In genomic region chr21:33976082-33976979, GRCh38 we compare ENCODE assay signal across 8 cellular contexts.
DNase-seq lines count a peak whose midpoint lies in the region; ATAC-seq, FAIRE-seq and TF ChIP-seq lines count a peak whose summit lies in the region.

No MANE protein-coding gene starts in this region.

- no peaks in the 10 kb centered on the region for H3K36me3 ChIP-seq in heart right ventricle

- peak; percentile 38 for ATAC-seq in HG03139 (IDR thresholded peaks at IDR 0.05; ENCODE audit: unreplicated experiment)
- ATAC-seq in heart right ventricle: peak; percentile 69 to 92 (median 78)

- H3K4me1 Mint-ChIP-seq in activated naive CD4-positive, alpha-beta T cell treated with anti-CD3 and anti-CD28 coated beads for 36 hours (ENCODE audit: low read depth): peaks cover 52% of the 10 kb centered on the region

- peaks cover 0 to 40% (median 10%) of the 10 kb centered on the region in 9 donors for H3K4me1 ChIP-seq in heart right ventricle

- peak; percentile 86 for FAIRE-seq in GM19239 (lab: Jason Lieb, UNC)

- peak overlapping the region; percentile 99 for H3K27ac Mint-ChIP-seq in activated naive CD4-positive, alpha-beta T cell treated with anti-CD3 and anti-CD28 coated beads for 36 hours

- peaks cover 0 to 5% (median 0%) of the 10 kb centered on the region in 11 donors for H3K9me3 ChIP-seq in heart right ventricle

- H3K36me3 Mint-ChIP-seq in activated naive CD4-positive, alpha-beta T cell treated with anti-CD3 and anti-CD28 coated beads for 36 hours (ENCODE audit: low read depth): peaks cover 1% of the 10 kb centered on the region

- no peaks in the 10 kb centered on the region for H3K27me3 ChIP-seq in heart right ventricle

- H3K4me3 Mint-ChIP-seq in activated naive CD4-positive, alpha-beta T cell treated with anti-CD3 and anti-CD28 coated beads for 36 hours: peak overlapping the region; percentile 70

- DNase-seq in AG20443 (ENCODE audit: low spot score): peak; percentile 86
- peak; percentile 36 for DNase-seq in GM19239 (ENCODE audit: insufficient read length, low spot score)
- peak; percentile 49 to 64 for DNase-seq in SHP77 (lab: John Stamatoyannopoulos, UW)
- DNase-seq in activated naive CD4-positive, alpha-beta T cell treated with anti-CD3 and anti-CD28 coated beads for 36 hours: peak; percentile 83
- DNase-seq in heart right ventricle: peak; percentile 34 to 35
- DNase-seq in stimulated activated CD4-positive, alpha-beta T cell treated with anti-CD3 and anti-CD28 coated beads, Interleukin-15, amount 100 ng/mL, for 24 hours: peak; percentile 76
- no peak for DNase-seq in NCI-H2227 treated with DMSO at 0.1 percent for 48 hours (lab: John Stamatoyannopoulos, UW)

- no peaks in the 10 kb centered on the region for H3K9me3 Mint-ChIP-seq in activated naive CD4-positive, alpha-beta T cell treated with anti-CD3 and anti-CD28 coated beads for 36 hours

- no peaks in the 10 kb centered on the region for H3K27me3 Mint-ChIP-seq in activated naive CD4-positive, alpha-beta T cell treated with anti-CD3 and anti-CD28 coated beads for 36 hours (ENCODE audit: low read depth)

- peak overlapping the region in 4 of 10 donors; percentile 10 to 22 (median 20) for H3K4me3 ChIP-seq in heart right ventricle

- intact Hi-C loops in activated naive CD4-positive, alpha-beta T cell treated with anti-CD3 and anti-CD28 coated beads for 36 hours (cut with micrococcal nuclease): loop anchor here (1.0 to 10.0 kb wide), 9 partner anchors 54 to 742 kb away; partner anchors contain the start of genes CRYZL1, GART, ITSN1 and SON
- intact Hi-C loops in heart right ventricle (cut with DNase I): loop anchor here in 3 of 10 donors (5.0 to 10.0 kb wide), 3 partner anchors 46 to 1066 kb away; partner anchors contain the start of genes MRPS6 (in 1 of the 3) and SLC5A3 (in 1 of the 3)

- 20 to 26% methylated on average over 14 of the region's 14 CpGs for WGBS in heart right ventricle, 2 donors

- H3K27ac ChIP-seq in heart right ventricle: peak overlapping the region; percentile 28 to 91 (median 76)

- CTCF ChIA-PET in activated naive CD4-positive, alpha-beta T cell treated with anti-CD3 and anti-CD28 coated beads for 36 hours (lab: Charles Lee): interaction anchor here (0.7 to 2.6 kb wide), 11 partner anchors 23 to 180 kb away, joined by 3 to 9 read pairs (median 3); no protein-coding TSS in a partner anchor

- no peak for TF ChIP-seq CTCF in heart right ventricle (IDR thresholded peaks at IDR 0.05)
